Comparison of ENCODE assay signal across 8 cellular contexts in genomic region chr10:48289652-48290238, GRCh38. TPM values are rescaled to one million over a fixed set of nuclear protein-coding genes. Genes with fewer than 3 reads are reported as not detected.
DNase-seq lines count a peak whose midpoint lies in the region; ATAC-seq, FAIRE-seq and TF ChIP-seq lines count a peak whose summit lies in the region.

No MANE protein-coding gene starts in this region.

- no peak overlapping the region for H4K5ac ChIP-seq in IMR-90 (ENCODE audit: low read depth, low read length)

- H2AFZ ChIP-seq in IMR-90 (replicated peaks; ENCODE audit: low read length, poor library complexity): peak overlapping the region; percentile 47

- TF ChIP-seq RAD21 in IMR-90 (IDR thresholded peaks at IDR 0.05; ENCODE audit: low read length): peak; percentile 57

- dilution Hi-C loops in IMR-90 (cut with HindIII; ENCODE audit: low sequenced_read_pairs, unreplicated experiment): no loop called here

- no peak overlapping the region for H3K56ac ChIP-seq in IMR-90 (ENCODE audit: extremely low read depth, insufficient read depth, low read length)

- peak overlapping the region; percentile 36; the same call in 1 of the 2 replicates for H3K27ac ChIP-seq in C4-2B
- no peak overlapping the region for H3K27ac ChIP-seq in IMR-90 (ENCODE audit: insufficient read depth, low read length)
- peak overlapping the region; percentile 76 to 78 for H3K27ac ChIP-seq in breast epithelium
- H3K27ac ChIP-seq in kidney (ENCODE audit: low read depth in 2 of 2, low read length in 2 of 2): no peak overlapping the region

- H2BK15ac ChIP-seq in IMR-90 (ENCODE audit: low read depth, low read length): no peak overlapping the region

- H3K14ac ChIP-seq in IMR-90 (replicated peaks; ENCODE audit: low read depth, low read length): no peak overlapping the region

- H4K8ac ChIP-seq in IMR-90 (ENCODE audit: low read depth in 2 of 2, low read length in 2 of 2): no peak overlapping the region

- WGBS in IMR-90 (ENCODE audit: extremely low coverage in 2 of 2, insufficient read length in 1 of 2), 2 experiments: no CpG with 5 or more reads among the region's 8 CpGs

- H3K4me2 ChIP-seq in IMR-90 (ENCODE audit: low read depth, low read length): no peak overlapping the region

- H3K36me3 ChIP-seq in IMR-90 (ENCODE audit: control insufficient read depth, insufficient read depth, low read length) (no peaks in the 10 kb centered on the region), breast epithelium (no peaks in the 10 kb centered on the region), kidney (ENCODE audit: control insufficient read depth in 1 of 2, insufficient read depth in 2 of 2, low read length in 2 of 2) (no peaks in the 10 kb centered on the region)

- H3K9ac ChIP-seq in IMR-90 (ENCODE audit: low read depth, low read length): no peak overlapping the region
- no peak overlapping the region for H3K9ac ChIP-seq in kidney (ENCODE audit: low read length in 2 of 2)

- no peaks in the 10 kb centered on the region for H3K79me1 ChIP-seq in IMR-90 (ENCODE audit: low read depth in 1 of 2, low read length in 2 of 2)

- TF ChIP-seq POLR2A in IMR-90 (IDR thresholded peaks at IDR 0.05; ENCODE audit: low read depth, low read length): no peak
- no peak for TF ChIP-seq POLR2A in breast epithelium (IDR thresholded peaks at IDR 0.05)

- FAIRE-seq in kidney (lab: Jason Lieb, UNC): no peak

- no peak overlapping the region for H2BK5ac ChIP-seq in IMR-90 (ENCODE audit: low read depth, low read length, poor library complexity, severe bottlenecking)

- no peak overlapping the region for H3K23ac ChIP-seq in IMR-90 (ENCODE audit: low read depth, low read length)

- no peak overlapping the region for H2AK9ac ChIP-seq in IMR-90 (replicated peaks; ENCODE audit: low read depth, low read length, poor library complexity)

- BruUV-seq in IMR-90 (replicated peaks; lab: Mats Ljungman, UMichigan): no TSS peak

- TF ChIP-seq CTCF in C4-2B (conservative IDR thresholded peaks at IDR 0.05): peak; percentile 93
- peak; percentile 69 for TF ChIP-seq CTCF in IMR-90 (conservative IDR thresholded peaks at IDR 0.05; ENCODE audit: low read depth, low read length)
- TF ChIP-seq CTCF in breast epithelium (IDR thresholded peaks at IDR 0.05): peak; percentile 60 to 77 (median 66)
- TF ChIP-seq CTCF in kidney (IDR thresholded peaks at IDR 0.05; ENCODE audit: borderline replicate concordance, extremely low read depth, insufficient read depth): peak; percentile 84

- H3K9me3 ChIP-seq in IMR-90 (ENCODE audit: control insufficient read depth, insufficient read depth, low read length) (peaks cover 4% of the 10 kb centered on the region; the same call in 1 of the 2 replicates), breast epithelium (no peaks in the 10 kb centered on the region), kidney (ENCODE audit: control insufficient read depth in 1 of 2, low read length in 2 of 2) (no peaks in the 10 kb centered on the region)

- H2BK20ac ChIP-seq in IMR-90 (ENCODE audit: low read depth, low read length): no peak overlapping the region

- H3K27me3 ChIP-seq in IMR-90 (ENCODE audit: control insufficient read depth, insufficient read depth, low read length) (peaks cover 41% of the 10 kb centered on the region), breast epithelium (no peaks in the 10 kb centered on the region)

- ATAC-seq in GM18873 (IDR thresholded peaks at IDR 0.05; ENCODE audit: low FRiP score, unreplicated experiment): peak; percentile 42
- peak; percentile 96 for ATAC-seq in IMR-90 (ENCODE audit: low read depth)

- in situ Hi-C loops in IMR-90 (cut with MboI; ENCODE audit: low sequenced_read_pairs): no loop called here

- intact Hi-C loops in IMR-90 (cut with micrococcal nuclease) (no loop called here), breast epithelium (cut with DNase I; ENCODE audit: low total_unique reads) (no loop called here), kidney (cut with DNase I) (no loop called here)

- H4K20me1 ChIP-seq in IMR-90 (ENCODE audit: insufficient read depth, low read length): no peaks in the 10 kb centered on the region

- CTCF ChIA-PET in IMR-90 (lab: Yijun Ruan, JAX): interaction anchor here (0.6 to 1.0 kb wide), 5 partner anchors 8 to 20 kb away, joined by 3 to 5 read pairs (median 3); no protein-coding TSS in a partner anchor

- no peaks in the 10 kb centered on the region for H3K4me1 ChIP-seq in IMR-90 (ENCODE audit: control insufficient read depth, insufficient read depth, low read length)
- peaks cover 0 to 7% of the 10 kb centered on the region in 2 donors for H3K4me1 ChIP-seq in breast epithelium
- peaks cover 10 to 15% of the 10 kb centered on the region in 2 donors for H3K4me1 ChIP-seq in kidney (ENCODE audit: control insufficient read depth in 1 of 2, insufficient read depth in 1 of 2, low read depth in 1 of 2, low read length in 2 of 2)

- no peak overlapping the region for H4K91ac ChIP-seq in IMR-90 (ENCODE audit: insufficient read depth, low read depth, low read length)

- H3K4me3 ChIP-seq in IMR-90 (ENCODE audit: insufficient read depth, low read depth, low read length) (no peak overlapping the region), breast epithelium (no peak overlapping the region), kidney (ENCODE audit: low read length in 2 of 2) (no peak overlapping the region)

- DNase-seq in IMR-90 (peak; percentile 40), T-helper 1 cell (peak in 3 of 5 donors; percentile 9 to 32 (median 13)), breast epithelium (ENCODE audit: low spot score in 2 of 2) (peak in 1 of 2 donors; percentile 29), kidney (no peak), DMS79 treated with DMSO at 0.1 percent for 48 hours (lab: John Stamatoyannopoulos, UW) (no peak)
- DNase-seq in stimulated activated CD4-positive, alpha-beta T cell treated with anti-CD3 and anti-CD28 coated beads, TNF-alpha, amount 100 ng/mL, for 4 hours (ENCODE audit: low read depth in 3 of 3): peak in 2 of 3 experiments; percentile 9 to 17

- H2BK120ac ChIP-seq in IMR-90 (ENCODE audit: low read depth, low read length): no peak overlapping the region

- no peak overlapping the region for H3K4ac ChIP-seq in IMR-90 (ENCODE audit: low read depth, low read length)

- POLR2A ChIA-PET in IMR-90 (lab: Charles Lee; ENCODE audit: unreplicated experiment): no interaction called here

- H3K18ac ChIP-seq in IMR-90 (ENCODE audit: low read depth, low read length): no peak overlapping the region

- H2AK5ac ChIP-seq in IMR-90 (ENCODE audit: low read depth, low read length): no peak overlapping the region

- no peaks in the 10 kb centered on the region for H3K9me1 ChIP-seq in IMR-90 (ENCODE audit: insufficient read depth, low read length)

TF ChIP-seq in IMR-90, 13 proteins besides CTCF, POLR2A, EP300 and RAD21:
- TF ChIP-seq MAZ (IDR thresholded peaks at IDR 0.05; ENCODE audit: borderline replicate concordance, low read depth, low read length) (no peak), SMC3 (IDR thresholded peaks at IDR 0.05; ENCODE audit: low read depth, low read length) (peak; percentile 56)

RNA-seq across cellular contexts. Expression of gene FRMPD2, which starts 15.2 kb away (rescaled TPM):
- total RNA-seq in IMR-90 (2012; rRNA removed): 0.18 TPM in 1 of 2 replicates, not detected in the other
- polyA plus RNA-seq in IMR-90 (2012; rRNA removed): not detected in 2 replicates
- 0.01 TPM in 1 of 2 replicates, not detected in the other for polyA plus RNA-seq in IMR-90 (2012; cell fraction: cytosol; rRNA removed)
- 0.28 TPM in 1 of 2 replicates, not detected in the other for polyA plus RNA-seq in IMR-90 (2012; cell fraction: nucleus; rRNA removed; ENCODE audit: low replicate concordance)
- total RNA-seq in breast epithelium: 1 to 10 TPM in 2 of 3 donors, not detected in 1; 1.9 to 4.6 TPM
- total RNA-seq in kidney: 0.47 TPM
- 0.34 TPM for polyA plus RNA-seq in kidney (ENCODE audit: insufficient read depth, low read depth, low replicate concordance)

RNA-seq across cellular contexts. Expression of gene MAPK8, which starts 16.7 kb away (rescaled TPM):
- total RNA-seq in IMR-90 (2012; rRNA removed) (54.7 and 67.2 TPM in 2 replicates), breast epithelium (100 to 1,000 TPM in 1 of 3 donors, 10 to 100 TPM in 2; 52.5 to 108 (median 74.1) TPM), kidney (36.7 TPM)
- polyA plus RNA-seq in IMR-90 (2012; rRNA removed) (31.3 and 41.5 TPM in 2 replicates), kidney (ENCODE audit: insufficient read depth, low read depth, low replicate concordance) (17.0 TPM)
- 6.6 and 8.4 TPM in 2 replicates for polyA plus RNA-seq in IMR-90 (2012; cell fraction: cytosol; rRNA removed)
- polyA plus RNA-seq in IMR-90 (2012; cell fraction: nucleus; rRNA removed; ENCODE audit: low replicate concordance): 9.7 and 65.3 TPM in 2 replicates

Comparison
In these comparisons a context has a peak if more than half of its experiments do, and no peak if none do; other contexts are left out.
1. H3K27ac ChIP-seq: peak in C4-2B (single experiment) and breast epithelium (2 of 2); none in IMR-90 (single experiment) and kidney (0 of 2).
2. DNase-seq: peak in IMR-90 (single experiment), T-helper 1 cell (3 of 5) and stimulated activated CD4-positive, alpha-beta T cell treated with anti-CD3 and anti-CD28 coated beads, TNF-alpha, amount 100 ng/mL, for 4 hours (2 of 3); none in kidney (single experiment) and DMS79 treated with DMSO at 0.1 percent for 48 hours (single experiment).
3. Peak in every context shown above with its lines, with median percentiles within 50 percentile points of each other: CTCF ChIP-seq.